ENCODE assay signal across 14 cellular contexts in the genomic region with DNA sequence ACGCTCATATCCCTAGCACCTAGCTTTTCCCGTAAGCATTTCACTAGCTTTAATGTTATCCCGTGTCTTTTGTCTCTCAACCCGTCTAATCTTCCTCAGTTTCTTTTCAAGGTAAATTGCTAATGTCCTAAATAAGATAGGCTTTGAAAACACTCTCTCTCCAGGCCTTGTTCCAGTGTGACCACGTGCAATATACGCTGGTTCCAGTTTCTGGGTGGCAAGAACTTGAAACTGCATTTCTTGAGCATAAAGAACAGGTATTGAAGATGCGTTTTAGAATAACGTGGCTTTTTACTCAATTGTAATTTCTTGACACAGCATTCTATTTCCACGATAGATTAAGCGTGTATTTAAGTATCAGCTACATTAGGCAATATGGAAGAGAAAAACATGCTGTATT. TPM values are rescaled to one million over a fixed set of nuclear protein-coding genes. Genes with fewer than 3 reads are reported as not detected.
DNase-seq lines count a peak whose midpoint lies in the region; ATAC-seq and TF ChIP-seq lines count a peak whose summit lies in the region.
"Had no signal": no experiment of that assay in that cellular context is flagged by ENCODE, and none has a peak within 500 bp of the region (broad histone marks: within the 10 kb centered on the region; RNA-seq: fewer than 3 reads in every experiment).

No MANE protein-coding gene starts in this region.

- DNase-seq in SK-N-SH = no peak
- DNase-seq in effector memory CD8-positive, alpha-beta T cell = no peak
- no peak for DNase-seq in osteocyte (ENCODE audit: extremely low spot score, unreplicated experiment)
- no peak for DNase-seq in activated CD4-positive, CD25-positive, alpha-beta regulatory T cell (lab: John Stamatoyannopoulos, UW)
- no peak for DNase-seq in putamen (ENCODE audit: low spot score)
- no peak for DNase-seq in HCEC 1CT
- DNase-seq: activated CD4-positive, CD25-positive, alpha-beta regulatory T cell treated with anti-CD3 and anti-CD28 coated beads, Interleukin-2, amount 50 U/mL, for 72 hours; kidney; NCI-H226; small intestine had no signal

- TF ChIP-seq RAD21 in SK-N-SH (IDR thresholded peaks at IDR 0.05; ENCODE audit: low read length) = no peak

- WGBS in SK-N-SH (ENCODE audit: low lambda C conversion rate) = 48% methylated on average over 10 of the region's 10 CpGs

- no peak for TF ChIP-seq CTCF in SK-N-SH (IDR thresholded peaks at IDR 0.05)
- TF ChIP-seq CTCF in OCI-LY1 (IDR thresholded peaks at IDR 0.05; ENCODE audit: low read length) = no peak
- no peak for TF ChIP-seq CTCF in osteocyte (IDR thresholded peaks at IDR 0.05)

- POLR2A ChIA-PET in SK-N-SH (lab: Yijun Ruan, JAX) = no interaction called here

- H3K27ac ChIP-seq in SK-N-SH (ENCODE audit: low read depth in 2 of 2, low read length in 1 of 2) (no peak overlapping the region), OCI-LY1 (ENCODE audit: low read depth, low read length, poor library complexity, severe bottlenecking) (no peak overlapping the region)
- H3K27ac ChIP-seq: coronary artery had no signal

- H3K36me3 ChIP-seq in SK-N-SH (replicated peaks in 1 of 2; ENCODE audit: control insufficient read depth in 1 of 2, insufficient read depth in 2 of 2, low read length in 1 of 2) (peaks cover 11% of the 10 kb centered on the region in 2 experiments), OCI-LY1 (ENCODE audit: insufficient read depth, low read length) (peaks cover 38% of the 10 kb centered on the region)

- no peaks in the 10 kb centered on the region for H3K9me3 ChIP-seq in SK-N-SH
- no peaks in the 10 kb centered on the region for H3K9me3 ChIP-seq in OCI-LY1 (ENCODE audit: low read length)

- no peaks in the 10 kb centered on the region for H3K27me3 ChIP-seq in SK-N-SH (ENCODE audit: insufficient read depth)
- no peaks in the 10 kb centered on the region for H3K27me3 ChIP-seq in OCI-LY1 (ENCODE audit: insufficient read depth, low read length)

- H3K9ac ChIP-seq in SK-N-SH = peak overlapping the region; percentile 91; the same call in 1 of the 2 replicates
- H3K9ac ChIP-seq in OCI-LY1 (ENCODE audit: low read length) = peak overlapping the region; percentile 72

- H2AFZ ChIP-seq in SK-N-SH (ENCODE audit: low read depth) = no peak overlapping the region
- H2AFZ ChIP-seq in OCI-LY1 (ENCODE audit: low read length) = no peak overlapping the region

- H3K36me3 Mint-ChIP-seq in effector memory CD8-positive, alpha-beta T cell (ENCODE audit: insufficient read depth) = peaks cover 11% of the 10 kb centered on the region
- no peaks in the 10 kb centered on the region for H3K36me3 Mint-ChIP-seq in osteocyte (ENCODE audit: unreplicated experiment)

- H3K4me2 ChIP-seq in SK-N-SH = peak overlapping the region; percentile 80; the same call in 1 of the 2 replicates
- peak overlapping the region; percentile 99 for H3K4me2 ChIP-seq in OCI-LY1 (ENCODE audit: low read length)

- H3K4me1 Mint-ChIP-seq in effector memory CD8-positive, alpha-beta T cell (ENCODE audit: low read depth in 2 of 2) = peaks cover 23 to 24% of the 10 kb centered on the region in 2 donors
- H3K4me1 Mint-ChIP-seq in osteocyte (ENCODE audit: unreplicated experiment) = peaks cover 26% of the 10 kb centered on the region

- H3K27me3 Mint-ChIP-seq in effector memory CD8-positive, alpha-beta T cell = no peaks in the 10 kb centered on the region
- H3K27me3 Mint-ChIP-seq in osteocyte (ENCODE audit: unreplicated experiment) = no peaks in the 10 kb centered on the region

- no peak for TF ChIP-seq EP300 in SK-N-SH (IDR thresholded peaks at IDR 0.05; ENCODE audit: borderline replicate concordance in 1 of 2, low read depth in 1 of 2, low read length in 1 of 2)

- peaks cover 5 to 16% of the 10 kb centered on the region in 2 experiments; a peak in 3 of 4 replicates for H3K4me1 ChIP-seq in SK-N-SH (ENCODE audit: control insufficient read depth in 1 of 2, insufficient read depth in 2 of 2, low read depth in 1 of 2, low read length in 1 of 2)
- peaks cover 22% of the 10 kb centered on the region for H3K4me1 ChIP-seq in OCI-LY1 (ENCODE audit: insufficient read depth, low read length, severe bottlenecking)

- H3K9me3 Mint-ChIP-seq in effector memory CD8-positive, alpha-beta T cell = no peaks in the 10 kb centered on the region
- no peaks in the 10 kb centered on the region for H3K9me3 Mint-ChIP-seq in osteocyte (ENCODE audit: unreplicated experiment)

- peak overlapping the region; percentile 88 to 95 for H3K4me3 Mint-ChIP-seq in effector memory CD8-positive, alpha-beta T cell
- H3K4me3 Mint-ChIP-seq in osteocyte (ENCODE audit: unreplicated experiment) = peak overlapping the region; percentile 91

- CTCF ChIA-PET in SK-N-SH (lab: Yijun Ruan, JAX) = interaction anchor here (3.0 kb wide), 1 partner anchor 149 kb away, joined by 17 read pairs; no protein-coding TSS in a partner anchor

- H3K9me2 ChIP-seq in SK-N-SH = no peaks in the 10 kb centered on the region
- H3K9me2 ChIP-seq in OCI-LY1 (ENCODE audit: low read depth, low read length) = no peaks in the 10 kb centered on the region

- no peak for ATAC-seq in SK-N-SH treated with all-trans-retinoic acid at 6 μM for 48 hours
- no peak for ATAC-seq in effector memory CD8-positive, alpha-beta T cell (replicated peaks)

- H4K20me1 ChIP-seq in SK-N-SH (ENCODE audit: insufficient read depth) = peaks cover 26% of the 10 kb centered on the region
- no peaks in the 10 kb centered on the region for H4K20me1 ChIP-seq in OCI-LY1 (ENCODE audit: insufficient read depth, low read length)

- peaks cover 56% of the 10 kb centered on the region for H3K79me2 ChIP-seq in SK-N-SH (ENCODE audit: insufficient read depth)
- peaks cover 37% of the 10 kb centered on the region for H3K79me2 ChIP-seq in OCI-LY1 (ENCODE audit: insufficient read depth, low read length)

- H3K27ac Mint-ChIP-seq in effector memory CD8-positive, alpha-beta T cell = no peak overlapping the region
- H3K27ac Mint-ChIP-seq in osteocyte (ENCODE audit: unreplicated experiment) = no peak overlapping the region

- H3F3A ChIP-seq in SK-N-SH (replicated peaks; ENCODE audit: insufficient read depth) (peaks cover 4% of the 10 kb centered on the region), OCI-LY1 (ENCODE audit: insufficient read depth, low read length) (no peaks in the 10 kb centered on the region)

- peak overlapping the region; percentile 94 to 95; a peak in 3 of 4 replicates for H3K4me3 ChIP-seq in SK-N-SH (ENCODE audit: low read depth in 2 of 2, low read length in 1 of 2)
- H3K4me3 ChIP-seq in OCI-LY1 (ENCODE audit: low read depth, low read length, poor library complexity, severe bottlenecking) = peak overlapping the region; percentile 90

TF ChIP-seq in SK-N-SH, 30 proteins besides CTCF, POLR2A, EP300 and RAD21 (continues in another document):
- no peak for TF ChIP-seq MEF2A (IDR thresholded peaks at IDR 0.05; ENCODE audit: borderline replicate concordance, low read depth)
- TF ChIP-seq FOXJ3 (CRISPR knock-in tag; IDR thresholded peaks at IDR 0.05) = no peak
- TF ChIP-seq ELF1 (IDR thresholded peaks at IDR 0.05) = no peak
- TF ChIP-seq TCF12 (IDR thresholded peaks at IDR 0.05) = no peak
- no peak for TF ChIP-seq GABPA (IDR thresholded peaks at IDR 0.05; ENCODE audit: low read depth)
- TF ChIP-seq NRF1 (IDR thresholded peaks at IDR 0.05; ENCODE audit: low read depth, low read length) = no peak
- no peak for TF ChIP-seq POLR2AphosphoS5 (IDR thresholded peaks at IDR 0.05; ENCODE audit: low read depth, low read length)
- no peak for TF ChIP-seq JUND (IDR thresholded peaks at IDR 0.05)

TF ChIP-seq in SK-N-SH treated with all-trans-retinoic acid at 6 μM for 48 hours, 23 proteins besides CTCF, POLR2A, EP300 and RAD21 (continues in another document):
- TF ChIP-seq, protein P1, sequence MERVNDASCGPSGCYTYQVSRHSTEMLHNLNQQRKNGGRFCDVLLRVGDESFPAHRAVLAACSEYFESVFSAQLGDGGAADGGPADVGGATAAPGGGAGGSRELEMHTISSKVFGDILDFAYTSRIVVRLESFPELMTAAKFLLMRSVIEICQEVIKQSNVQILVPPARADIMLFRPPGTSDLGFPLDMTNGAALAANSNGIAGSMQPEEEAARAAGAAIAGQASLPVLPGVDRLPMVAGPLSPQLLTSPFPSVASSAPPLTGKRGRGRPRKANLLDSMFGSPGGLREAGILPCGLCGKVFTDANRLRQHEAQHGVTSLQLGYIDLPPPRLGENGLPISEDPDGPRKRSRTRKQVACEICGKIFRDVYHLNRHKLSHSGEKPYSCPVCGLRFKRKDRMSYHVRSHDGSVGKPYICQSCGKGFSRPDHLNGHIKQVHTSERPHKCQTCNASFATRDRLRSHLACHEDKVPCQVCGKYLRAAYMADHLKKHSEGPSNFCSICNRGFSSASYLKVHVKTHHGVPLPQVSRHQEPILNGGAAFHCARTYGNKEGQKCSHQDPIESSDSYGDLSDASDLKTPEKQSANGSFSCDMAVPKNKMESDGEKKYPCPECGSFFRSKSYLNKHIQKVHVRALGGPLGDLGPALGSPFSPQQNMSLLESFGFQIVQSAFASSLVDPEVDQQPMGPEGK (CRISPR knock-in tag; IDR thresholded peaks at IDR 0.05; ENCODE audit: borderline replicate concordance) = no peak
- TF ChIP-seq OSR1 (CRISPR knock-in tag; IDR thresholded peaks at IDR 0.05) = no peak
- no peak for TF ChIP-seq SNAI2 (CRISPR knock-in tag; IDR thresholded peaks at IDR 0.05)
- no peak for TF ChIP-seq ZFP30 (CRISPR knock-in tag; IDR thresholded peaks at IDR 0.05)
- TF ChIP-seq ZFP3 (CRISPR knock-in tag; IDR thresholded peaks at IDR 0.05) = no peak
- no peak for TF ChIP-seq GLIS3 (CRISPR knock-in tag; IDR thresholded peaks at IDR 0.05)

RNA-seq across cellular contexts. Expression of a gene that starts 1.1 kb away (rescaled TPM):
- 23.6 and 26.4 TPM in 2 replicates for polyA plus RNA-seq in SK-N-SH (2012; rRNA removed)
- 21.2 and 22.9 TPM in 2 replicates for polyA plus RNA-seq in SK-N-SH (2012; cell fraction: cytosol; rRNA removed)
- polyA plus RNA-seq in SK-N-SH (2012; cell fraction: nucleus; rRNA removed) = 37.9 and 38.2 TPM in 2 replicates
- total RNA-seq in osteocyte = 3.0 and 3.7 TPM in 2 replicates

RNA-seq across cellular contexts. Expression of a gene that starts 1.8 kb away (rescaled TPM):
- 111 and 122 TPM in 2 replicates for polyA plus RNA-seq in SK-N-SH (2012; rRNA removed)
- 91.4 and 107 TPM in 2 replicates for polyA plus RNA-seq in SK-N-SH (2012; cell fraction: cytosol; rRNA removed)
- polyA plus RNA-seq in SK-N-SH (2012; cell fraction: nucleus; rRNA removed) = 84.4 and 109 TPM in 2 replicates
- 72.5 and 74.9 TPM in 2 replicates for total RNA-seq in osteocyte

RNA-seq across cellular contexts. Expression of a gene that starts 33.3 kb away (rescaled TPM):
- 17.7 and 22.2 TPM in 2 replicates for polyA plus RNA-seq in SK-N-SH (2012; rRNA removed)
- 21.1 and 21.7 TPM in 2 replicates for polyA plus RNA-seq in SK-N-SH (2012; cell fraction: cytosol; rRNA removed)
- 11.1 and 14.0 TPM in 2 replicates for polyA plus RNA-seq in SK-N-SH (2012; cell fraction: nucleus; rRNA removed)
- total RNA-seq in osteocyte = 29.0 and 30.1 TPM in 2 replicates

RNA-seq across cellular contexts. Expression of a gene that starts 43.4 kb away (rescaled TPM):
- polyA plus RNA-seq in SK-N-SH (2012; rRNA removed) = not detected in 2 replicates
- polyA plus RNA-seq in SK-N-SH (2012; cell fraction: cytosol; rRNA removed) = not detected in 2 replicates
- not detected in 2 replicates for polyA plus RNA-seq in SK-N-SH (2012; cell fraction: nucleus; rRNA removed)
- total RNA-seq in osteocyte = not detected in 2 replicates
- polyA plus RNA-seq: AG04450 had no signal

RNA-seq across cellular contexts. Expression of a gene that starts 48.4 kb away (rescaled TPM):
- polyA plus RNA-seq in SK-N-SH (2012; rRNA removed) = 34.9 and 35.7 TPM in 2 replicates
- 40.6 and 43.4 TPM in 2 replicates for polyA plus RNA-seq in SK-N-SH (2012; cell fraction: cytosol; rRNA removed)
- 12.7 and 17.4 TPM in 2 replicates for polyA plus RNA-seq in SK-N-SH (2012; cell fraction: nucleus; rRNA removed)
- total RNA-seq in osteocyte = 24.2 and 29.6 TPM in 2 replicates
